ENCODE assay signal across 8 cellular contexts in genomic region chr4:75723117-75723801, GRCh38. TPM values are rescaled to one million over a fixed set of nuclear protein-coding genes. Genes with fewer than 3 reads are reported as not detected.
DNase-seq lines count a peak whose midpoint lies in the region; ATAC-seq and TF ChIP-seq lines count a peak whose summit lies in the region.

No MANE protein-coding gene starts in this region.

- peak overlapping the region; percentile 13; the same call in 1 of the 2 replicates for H3K56ac ChIP-seq in IMR-90 (ENCODE audit: extremely low read depth, insufficient read depth, low read length)

- peak overlapping the region; percentile 89; the same call in 1 of the 2 replicates for H3K9ac ChIP-seq in IMR-90 (ENCODE audit: low read depth, low read length)

- CTCF ChIA-PET in IMR-90 (lab: Yijun Ruan, JAX), result interaction anchor here (0.6 to 2.3 kb wide), 10 partner anchors 11 to 1918 kb away, joined by 3 to 10 read pairs (median 4); partner anchors contain the start of gene G3BP2

- H3K4me1 Mint-ChIP-seq in activated naive CD8-positive, alpha-beta T cell treated with anti-CD3 and anti-CD28 coated beads, Interleukin-2, amount 50 U/mL, for 24 hours, result peaks cover 58% of the 10 kb centered on the region

- no peak overlapping the region; a peak in 1 of 4 replicates for H4K8ac ChIP-seq in IMR-90 (ENCODE audit: low read depth in 2 of 2, low read length in 2 of 2)

- 0 out of 2 replicates have a peak overlapping the region, but pooled peaks have one; percentile 14 for H3K14ac ChIP-seq in IMR-90 (replicated peaks; ENCODE audit: low read depth, low read length)

- H2BK5ac ChIP-seq in IMR-90 (ENCODE audit: low read depth, low read length, poor library complexity, severe bottlenecking), result peak overlapping the region; percentile 75

- in situ Hi-C loops in IMR-90 (cut with MboI; ENCODE audit: low sequenced_read_pairs), result no loop called here

- H2BK20ac ChIP-seq in IMR-90 (ENCODE audit: low read depth, low read length), result no peak overlapping the region; the same call in 1 of the 2 replicates

- no peak overlapping the region; the same call in 1 of the 2 replicates for H4K91ac ChIP-seq in IMR-90 (ENCODE audit: insufficient read depth, low read depth, low read length)

- TF ChIP-seq CTCF in IMR-90 (conservative IDR thresholded peaks at IDR 0.05; ENCODE audit: low read depth, low read length), result no peak

- H3K9me1 ChIP-seq in IMR-90 (ENCODE audit: insufficient read depth, low read length), result no peaks in the 10 kb centered on the region; the same call in 1 of the 2 replicates

- intact Hi-C loops in IMR-90 (cut with micrococcal nuclease), result loop anchor here (5.0 kb wide), 1 partner anchor 66 kb away; no protein-coding TSS in a partner anchor

- H3K9me3 ChIP-seq in IMR-90 (ENCODE audit: control insufficient read depth, insufficient read depth, low read length), result no peaks in the 10 kb centered on the region

- H3K9me3 Mint-ChIP-seq in activated naive CD8-positive, alpha-beta T cell treated with anti-CD3 and anti-CD28 coated beads, Interleukin-2, amount 50 U/mL, for 24 hours, result no peaks in the 10 kb centered on the region

- H3K27ac Mint-ChIP-seq in activated naive CD8-positive, alpha-beta T cell treated with anti-CD3 and anti-CD28 coated beads, Interleukin-2, amount 50 U/mL, for 24 hours, result peak overlapping the region; percentile 99

- H3K4me2 ChIP-seq in IMR-90 (ENCODE audit: low read depth, low read length), result peak overlapping the region; percentile 86

- no peak overlapping the region; the same call in 2 of the 3 replicates for H2BK15ac ChIP-seq in IMR-90 (ENCODE audit: low read depth, low read length)

- WGBS in IMR-90 (ENCODE audit: extremely low coverage in 2 of 2, insufficient read length in 1 of 2), 2 experiments, result 0% methylated on average over 2 of the region's 3 CpGs; no CpG with 5 or more reads in 1 of the 2 experiments

- peak overlapping the region; percentile 64 for H3K4me3 ChIP-seq in IMR-90 (ENCODE audit: insufficient read depth, low read depth, low read length)

- no peak for TF ChIP-seq POLR2A in IMR-90 (IDR thresholded peaks at IDR 0.05; ENCODE audit: low read depth, low read length)

- no peak for TF ChIP-seq RAD21 in IMR-90 (IDR thresholded peaks at IDR 0.05; ENCODE audit: low read length)

- POLR2A ChIA-PET in IMR-90 (lab: Charles Lee; ENCODE audit: unreplicated experiment), result no interaction called here

- H3K23ac ChIP-seq in IMR-90 (ENCODE audit: low read depth, low read length), result peak overlapping the region; percentile 39; the same call in 1 of the 2 replicates

- peak overlapping the region; percentile 97 for H3K4me3 Mint-ChIP-seq in activated naive CD8-positive, alpha-beta T cell treated with anti-CD3 and anti-CD28 coated beads, Interleukin-2, amount 50 U/mL, for 24 hours

- no peak overlapping the region for H3K18ac ChIP-seq in IMR-90 (ENCODE audit: low read depth, low read length)

- H3K4me1 ChIP-seq in IMR-90 (ENCODE audit: control insufficient read depth, insufficient read depth, low read length), result peaks cover 4% of the 10 kb centered on the region; the same call in 1 of the 2 replicates

- peaks cover 0 to 42% of the 10 kb centered on the region in 2 experiments; a peak in 2 of 4 replicates for H3K79me1 ChIP-seq in IMR-90 (ENCODE audit: low read depth in 1 of 2, low read length in 2 of 2)

- H4K5ac ChIP-seq in IMR-90 (ENCODE audit: low read depth, low read length), result no peak overlapping the region

- peaks cover 15% of the 10 kb centered on the region; the same call in 1 of the 2 replicates for H4K20me1 ChIP-seq in IMR-90 (ENCODE audit: insufficient read depth, low read length)

- peaks cover 9% of the 10 kb centered on the region for H3K36me3 Mint-ChIP-seq in activated naive CD8-positive, alpha-beta T cell treated with anti-CD3 and anti-CD28 coated beads, Interleukin-2, amount 50 U/mL, for 24 hours (ENCODE audit: low read depth)

- 0 out of 2 replicates have a peak overlapping the region, but pooled peaks have one; percentile 0 for H3K4ac ChIP-seq in IMR-90 (ENCODE audit: low read depth, low read length)

- H3K27me3 Mint-ChIP-seq in activated naive CD8-positive, alpha-beta T cell treated with anti-CD3 and anti-CD28 coated beads, Interleukin-2, amount 50 U/mL, for 24 hours, result peaks cover 3% of the 10 kb centered on the region

- BruUV-seq in IMR-90 (replicated peaks; lab: Mats Ljungman, UMichigan), result no TSS peak

- no peak for ATAC-seq in IMR-90 (ENCODE audit: low read depth)
- peak; percentile 11 for ATAC-seq in activated naive CD8-positive, alpha-beta T cell treated with anti-CD3 and anti-CD28 coated beads, Interleukin-2, amount 50 U/mL, for 24 hours
- ATAC-seq in stimulated activated naive CD8-positive, alpha-beta T cell treated with anti-CD3 and anti-CD28 coated beads, Interleukin-15, Interleukin-2, amounts not matched to agents 100 U/mL and 50 U/mL, for 24 hours, result peak; percentile 3
- no peak for ATAC-seq in HG03097 (IDR thresholded peaks at IDR 0.05; ENCODE audit: low FRiP score, unreplicated experiment)
- ATAC-seq in HG03378 (IDR thresholded peaks at IDR 0.05; ENCODE audit: unreplicated experiment), result no peak

- 0 out of 2 replicates have a peak overlapping the region, but pooled peaks have one; percentile 7 for H3K27ac ChIP-seq in IMR-90 (ENCODE audit: insufficient read depth, low read length)

- no peaks in the 10 kb centered on the region for H3K36me3 ChIP-seq in IMR-90 (ENCODE audit: control insufficient read depth, insufficient read depth, low read length)

- peak overlapping the region; percentile 18 for H2AFZ ChIP-seq in IMR-90 (replicated peaks; ENCODE audit: low read length, poor library complexity)

- H2BK120ac ChIP-seq in IMR-90 (ENCODE audit: low read depth, low read length), result no peak overlapping the region

- no peaks in the 10 kb centered on the region for H3K27me3 ChIP-seq in IMR-90 (ENCODE audit: control insufficient read depth, insufficient read depth, low read length)

- H2AK5ac ChIP-seq in IMR-90 (ENCODE audit: low read depth, low read length), result no peak overlapping the region

- H2AK9ac ChIP-seq in IMR-90 (replicated peaks; ENCODE audit: low read depth, low read length, poor library complexity), result peak overlapping the region; percentile 6

- DNase-seq in CD1c-positive myeloid dendritic cell (ENCODE audit: extremely low spot score) (peak; percentile 53), IMR-90 (peak; percentile 80), iris pigment epithelial cell (ENCODE audit: low read depth) (peak; percentile 51), hippocampal formation (lab: John Stamatoyannopoulos, UW) (no peak)
- DNase-seq in activated naive CD8-positive, alpha-beta T cell treated with anti-CD3 and anti-CD28 coated beads, Interleukin-2, amount 50 U/mL, for 24 hours, result peak; percentile 10
- DNase-seq in stimulated activated naive CD8-positive, alpha-beta T cell treated with anti-CD3 and anti-CD28 coated beads, Interleukin-15, Interleukin-2, amounts not matched to agents 100 U/mL and 50 U/mL, for 24 hours, result no peak

- dilution Hi-C loops in IMR-90 (cut with HindIII; ENCODE audit: low sequenced_read_pairs, unreplicated experiment), result no loop called here

TF ChIP-seq in IMR-90, 13 proteins besides CTCF, POLR2A, EP300 and RAD21:
- TF ChIP-seq MXI1 (IDR thresholded peaks at IDR 0.05; ENCODE audit: borderline replicate concordance, low read depth, low read length) (peak; percentile 26; the same call in 1 of the 2 replicates), CHD1 (IDR thresholded peaks at IDR 0.05; ENCODE audit: low read depth, low read length) (no peak), CEBPB (IDR thresholded peaks at IDR 0.05; ENCODE audit: low read depth, low read length) (peak; percentile 69; the same call in 1 of the 2 replicates)

RNA-seq across cellular contexts. Expression of gene USO1, which starts 1.1 kb away (rescaled TPM):
- 121 and 181 TPM in 2 replicates for total RNA-seq in IMR-90 (2012; rRNA removed)
- polyA plus RNA-seq in IMR-90 (2012; rRNA removed), result 48.1 and 63.7 TPM in 2 replicates
- 9.8 and 15.2 TPM in 2 replicates for polyA plus RNA-seq in IMR-90 (2012; cell fraction: cytosol; rRNA removed)
- polyA plus RNA-seq in IMR-90 (2012; cell fraction: nucleus; rRNA removed; ENCODE audit: low replicate concordance), result 4.2 and 49.2 TPM in 2 replicates

RNA-seq across cellular contexts. Expression of gene G3BP2, which starts 50.0 kb away (rescaled TPM):
- total RNA-seq in IMR-90 (2012; rRNA removed), result 183 and 306 TPM in 2 replicates
- polyA plus RNA-seq in IMR-90 (2012; rRNA removed), result 63.3 and 80.5 TPM in 2 replicates
- polyA plus RNA-seq in IMR-90 (2012; cell fraction: cytosol; rRNA removed), result 38.6 and 103 TPM in 2 replicates
- 11.8 and 39.2 TPM in 2 replicates for polyA plus RNA-seq in IMR-90 (2012; cell fraction: nucleus; rRNA removed; ENCODE audit: low replicate concordance)

Comparison
In these comparisons a context has a peak if more than half of its experiments do, and no peak if none do; other contexts are left out.
1. DNase-seq: peak in CD1c-positive myeloid dendritic cell (single experiment), IMR-90 (single experiment), activated naive CD8-positive, alpha-beta T cell treated with anti-CD3 and anti-CD28 coated beads, Interleukin-2, amount 50 U/mL, for 24 hours (single experiment) and iris pigment epithelial cell (single experiment); none in stimulated activated naive CD8-positive, alpha-beta T cell treated with anti-CD3 and anti-CD28 coated beads, Interleukin-15, Interleukin-2, amounts not matched to agents 100 U/mL and 50 U/mL, for 24 hours (single experiment) and hippocampal formation (0 of 2).
2. ATAC-seq: peak in activated naive CD8-positive, alpha-beta T cell treated with anti-CD3 and anti-CD28 coated beads, Interleukin-2, amount 50 U/mL, for 24 hours (single experiment) and stimulated activated naive CD8-positive, alpha-beta T cell treated with anti-CD3 and anti-CD28 coated beads, Interleukin-15, Interleukin-2, amounts not matched to agents 100 U/mL and 50 U/mL, for 24 hours (single experiment); none in IMR-90 (single experiment), HG03097 (single experiment) and HG03378 (single experiment).